ENCODE assay signal across 28 cellular contexts in genomic region chr2:7880126-7880525, GRCh38.
"Had no signal": no experiment of that assay in that cellular context is flagged by ENCODE, and none has a peak within 500 bp of the region (broad histone marks: within the 10 kb centered on the region; RNA-seq: fewer than 3 reads in every experiment).

No MANE protein-coding gene starts in this region.

- H3K27me3 Mint-ChIP-seq: activated CD4-positive, alpha-beta T cell treated with anti-CD3 and anti-CD28 coated beads for 36 hours; activated naive CD8-positive, alpha-beta T cell; activated T-cell treated with anti-CD3 and anti-CD28 coated beads, Interleukin-2, amount 50 U/mL, for 24 hours; activated T-helper 17 cell treated with anti-CD3 and anti-CD28 coated beads, Interleukin-2, amount 50 U/mL, for 72 hours had no signal

- H3K4me1 Mint-ChIP-seq: activated B cell treated with CpG ODN at 0.5 μM for 24 hours; activated CD4-positive, alpha-beta T cell treated with anti-CD3 and anti-CD28 coated beads for 36 hours; activated T-helper 17 cell treated with anti-CD3 and anti-CD28 coated beads, Interleukin-2, amount 50 U/mL, for 72 hours had no signal

- H3K9me3 ChIP-seq: adrenal gland, ascending aorta, left lung, prostate gland had no signal

- H3K4me1 ChIP-seq: adrenal gland, ascending aorta, left lung, prostate gland had no signal

- H3K36me3 ChIP-seq: adrenal gland, ascending aorta, brain microvascular endothelial cell, left lung, prostate gland had no signal

- H3K4me3 ChIP-seq: adrenal gland, ascending aorta, left lung, lung, prostate gland had no signal

- H3K27me3 ChIP-seq: adrenal gland, ascending aorta, brain microvascular endothelial cell, left lung had no signal

- H3K4me3 Mint-ChIP-seq: activated B cell treated with CpG ODN at 0.5 μM for 24 hours; activated CD4-positive, alpha-beta T cell treated with anti-CD3 and anti-CD28 coated beads for 36 hours; activated naive CD8-positive, alpha-beta T cell; activated T-cell treated with anti-CD3 and anti-CD28 coated beads, Interleukin-2, amount 50 U/mL, for 24 hours; activated T-helper 17 cell treated with anti-CD3 and anti-CD28 coated beads, Interleukin-2, amount 50 U/mL, for 72 hours; mesothelial cell of epicardium; naive thymus-derived CD8-positive, alpha-beta T cell had no signal

- H3K27ac Mint-ChIP-seq: activated B cell treated with CpG ODN at 0.5 μM for 24 hours; activated CD4-positive, alpha-beta T cell treated with anti-CD3 and anti-CD28 coated beads for 36 hours; activated naive CD8-positive, alpha-beta T cell; activated T-cell treated with anti-CD3 and anti-CD28 coated beads, Interleukin-2, amount 50 U/mL, for 24 hours; activated T-helper 17 cell treated with anti-CD3 and anti-CD28 coated beads, Interleukin-2, amount 50 U/mL, for 72 hours; mesothelial cell of epicardium; naive thymus-derived CD8-positive, alpha-beta T cell had no signal

- H3K36me3 Mint-ChIP-seq: activated naive CD8-positive, alpha-beta T cell; mesothelial cell of epicardium; naive thymus-derived CD8-positive, alpha-beta T cell had no signal

- H3K9me3 Mint-ChIP-seq: activated B cell treated with CpG ODN at 0.5 μM for 24 hours; activated T-cell treated with anti-CD3 and anti-CD28 coated beads, Interleukin-2, amount 50 U/mL, for 24 hours; activated T-helper 17 cell treated with anti-CD3 and anti-CD28 coated beads, Interleukin-2, amount 50 U/mL, for 72 hours; mesothelial cell of epicardium; naive thymus-derived CD8-positive, alpha-beta T cell had no signal

- DNase-seq: activated B cell treated with CpG ODN at 0.5 μM for 24 hours; activated CD4-positive, alpha-beta T cell treated with anti-CD3 and anti-CD28 coated beads for 36 hours; activated CD4-positive, alpha-beta T cell treated with anti-CD3 and anti-CD28 coated beads, Interleukin-2, amount 50 U/mL, for 4 hours; activated CD8-positive, alpha-beta memory T cell treated with anti-CD3 and anti-CD28 coated beads for 24 hours; activated CD8-positive, alpha-beta memory T cell treated with anti-CD3 and anti-CD28 coated beads, Interleukin-2, amount 50 U/mL, for 4 hours; activated naive CD4-positive, alpha-beta T cell; activated T-cell treated with anti-CD3 and anti-CD28 coated beads, Interleukin-2, amount 50 U/mL, for 24 hours; adrenal gland; brain microvascular endothelial cell; central memory CD4-positive, alpha-beta T cell; dermis blood vessel endothelial cell; effector CD8-positive, alpha-beta T cell; glutamatergic neuron; hippocampal formation; left lung; naive thymus-derived CD8-positive, alpha-beta T cell; stimulated activated CD4-positive, alpha-beta T cell treated with anti-CD3 and anti-CD28 coated beads, Interleukin-4, amount 100 ng/mL, for 1 hour; stimulated activated naive CD4-positive, alpha-beta T cell; T-helper 9 cell had no signal

- H3K27ac ChIP-seq: adrenal gland, ascending aorta, brain microvascular endothelial cell, left lung, prostate gland had no signal

- ATAC-seq: activated CD4-positive, alpha-beta T cell treated with anti-CD3 and anti-CD28 coated beads for 36 hours; activated T-helper 17 cell treated with anti-CD3 and anti-CD28 coated beads, Interleukin-2, amount 50 U/mL, for 72 hours; esophagus mucosa; left lung; naive thymus-derived CD8-positive, alpha-beta T cell had no signal

- FAIRE-seq: endothelial cell of umbilical vein, frontal cortex had no signal
